ENCODE assay signal across 10 cellular contexts in the genomic region with DNA sequence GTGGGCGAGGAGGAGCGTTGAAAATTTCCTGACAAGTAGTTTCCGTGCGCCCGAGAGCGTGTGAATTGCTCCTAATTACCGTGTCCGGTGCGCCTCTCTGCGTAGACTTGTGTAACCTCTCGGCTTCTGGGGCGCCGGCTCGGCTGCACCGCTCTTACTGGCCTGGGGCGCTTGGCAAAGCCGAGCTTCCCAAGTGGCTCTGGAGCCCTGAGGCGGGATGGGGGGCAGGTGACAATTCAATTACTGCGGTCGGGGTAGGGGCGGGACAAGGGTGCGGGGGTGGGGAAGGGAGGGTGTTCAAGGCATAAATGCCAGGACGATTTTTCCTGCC. TPM values are rescaled to one million over a fixed set of nuclear protein-coding genes. Genes with fewer than 3 reads are reported as not detected.
DNase-seq lines count a peak whose midpoint lies in the region; TF ChIP-seq lines count a peak whose summit lies in the region.
"Had no signal": no experiment of that assay in that cellular context is flagged by ENCODE, and none has a peak within 500 bp of the region (broad histone marks: within the 10 kb centered on the region; RNA-seq: fewer than 3 reads in every experiment).

No MANE protein-coding gene starts in this region.

- H3K4me1 ChIP-seq in HUES64 (ENCODE audit: insufficient read depth, low read length) (peaks cover 7% of the 10 kb centered on the region), ovary (ENCODE audit: insufficient read depth) (peaks cover 5% of the 10 kb centered on the region)

- no peak overlapping the region for H3K9ac ChIP-seq in HUES64 (ENCODE audit: low read depth, low read length)

- H3K4me3 ChIP-seq in GM06990 (replicated peaks; ENCODE audit: low read depth, low read length) (peak overlapping the region; percentile 64), HUES64 (ENCODE audit: low read length) (peak overlapping the region; percentile 43), coronary artery (peak overlapping the region; percentile 63), ovary (no peak overlapping the region)
- H3K4me3 ChIP-seq: K562 had no signal

- H3K27me3 ChIP-seq in GM06990 (replicated peaks; ENCODE audit: control insufficient read depth, insufficient read depth, low read length), result peaks cover 8% of the 10 kb centered on the region
- peaks cover 100% of the 10 kb centered on the region for H3K27me3 ChIP-seq in HUES64 (ENCODE audit: insufficient read depth, low read length)
- peaks cover 31% of the 10 kb centered on the region for H3K27me3 ChIP-seq in ovary

- H3K27ac ChIP-seq in HUES64 (ENCODE audit: low read depth, low read length), result no peak overlapping the region
- no peak overlapping the region for H3K27ac ChIP-seq in coronary artery
- no peak overlapping the region for H3K27ac ChIP-seq in ovary

- H3K4me1 Mint-ChIP-seq in osteocyte (ENCODE audit: unreplicated experiment), result peaks cover 58% of the 10 kb centered on the region

- H3K9me3 ChIP-seq in HUES64 (ENCODE audit: insufficient read depth, low read depth, low read length), result no peaks in the 10 kb centered on the region
- no peaks in the 10 kb centered on the region for H3K9me3 ChIP-seq in ovary

- DNase-seq in GM06990 (ENCODE audit: extremely low read depth, insufficient read length) (no peak), coronary artery (ENCODE audit: low spot score) (no peak), osteocyte (ENCODE audit: extremely low spot score, unreplicated experiment) (no peak), COR-L47 (lab: John Stamatoyannopoulos, UW) (no peak), ovary (no peak), NCI-H446 treated with DMSO at 0.1 percent for 48 hours (lab: John Stamatoyannopoulos, UW) (no peak), SK-N-DZ (ENCODE audit: low spot score) (no peak)

- no peak for TF ChIP-seq CTCF in GM06990 (IDR thresholded peaks at IDR 0.05; ENCODE audit: insufficient read depth, low read length, poor library complexity, severe bottlenecking)
- TF ChIP-seq CTCF in coronary artery (IDR thresholded peaks at IDR 0.05), result no peak
- TF ChIP-seq CTCF in osteocyte (IDR thresholded peaks at IDR 0.05), result no peak
- TF ChIP-seq CTCF in ovary (IDR thresholded peaks at IDR 0.05), result no peak

- TF ChIP-seq POLR2A in ovary (IDR thresholded peaks at IDR 0.05), result no peak

- H3K4me3 Mint-ChIP-seq in osteocyte (ENCODE audit: unreplicated experiment), result peak overlapping the region; percentile 73

- intact Hi-C loops in ovary (cut with DNase I), result no loop called here

- no peaks in the 10 kb centered on the region for H3K9me3 Mint-ChIP-seq in osteocyte (ENCODE audit: unreplicated experiment)

- under 1% methylated on average over 23 of the region's 23 CpGs for WGBS in HUES64
- 3 to 6% (median 6%) methylated on average over 23 of the region's 23 CpGs for WGBS in ovary, 3 donors

- H3K27ac Mint-ChIP-seq in osteocyte (ENCODE audit: unreplicated experiment), result no peak overlapping the region

- H3K36me3 Mint-ChIP-seq in osteocyte (ENCODE audit: unreplicated experiment), result peaks cover 4% of the 10 kb centered on the region

- peaks cover 79% of the 10 kb centered on the region for H3K27me3 Mint-ChIP-seq in osteocyte (ENCODE audit: unreplicated experiment)

- no peaks in the 10 kb centered on the region for H3K36me3 ChIP-seq in GM06990 (ENCODE audit: control insufficient read depth, insufficient read depth, low read length)
- H3K36me3 ChIP-seq in HUES64 (ENCODE audit: insufficient read depth, low read length), result no peaks in the 10 kb centered on the region
- no peaks in the 10 kb centered on the region for H3K36me3 ChIP-seq in ovary

- TF ChIP-seq EP300 in ovary (IDR thresholded peaks at IDR 0.05), result no peak

RNA-seq across cellular contexts. Expression of a gene that starts 0.4 kb away (rescaled TPM):
- polyA plus RNA-seq in HUES64 (2013, experiment 1 of 2), result 0.10 TPM
- not detected for polyA plus RNA-seq in HUES64 (2013, experiment 2 of 2)
- total RNA-seq in osteocyte (0.19 TPM in 1 of 2 replicates, not detected in the other), ovary (under 1 TPM in 1 of 7 donors, not detected in 6; 0.11 TPM)
- not detected for polyA plus RNA-seq in ovary
- 0.17 and 1.3 TPM in 2 replicates for polyA plus RNA-seq in SK-N-DZ (2014; cell fraction: cytosol; rRNA removed)
- 1.4 and 1.9 TPM in 2 replicates for polyA plus RNA-seq in SK-N-DZ (2014; cell fraction: nucleus; rRNA removed)
- total RNA-seq: dermis microvascular lymphatic vessel endothelial cell, K562 had no signal
- polyA plus RNA-seq: K562 had no signal
